ENCODE assay signal across 16 cellular contexts in the genomic region with DNA sequence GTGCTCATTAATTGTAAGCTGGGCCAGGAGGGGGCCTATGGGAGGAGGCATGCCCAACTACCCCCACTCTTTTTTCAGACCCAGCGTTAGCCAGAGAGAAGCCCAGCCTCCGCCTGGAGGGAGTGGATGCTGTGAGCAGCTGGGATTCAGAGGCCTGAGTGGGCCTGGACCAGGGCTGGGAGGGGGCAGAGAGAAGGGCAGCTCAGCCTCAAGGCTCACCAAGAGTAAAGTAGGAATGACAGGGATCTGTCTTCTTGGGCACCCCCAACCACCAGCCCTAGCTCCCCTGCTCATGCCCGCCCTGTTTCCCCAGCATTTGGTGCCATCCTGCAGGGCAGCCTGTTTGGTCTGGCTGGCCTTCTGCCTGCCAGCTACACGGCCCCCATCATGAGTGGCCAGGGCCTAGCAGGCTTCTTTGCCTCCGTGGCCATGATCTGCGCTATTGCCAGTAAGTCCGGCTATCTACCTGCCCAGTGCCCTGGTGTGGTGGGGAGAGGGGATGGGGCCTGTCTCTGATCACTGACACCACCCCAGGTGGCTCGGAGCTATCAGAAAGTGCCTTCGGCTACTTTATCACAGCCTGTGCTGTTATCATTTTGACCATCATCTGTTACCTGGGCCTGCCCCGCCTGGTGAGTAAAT. TPM values are rescaled to one million over a fixed set of nuclear protein-coding genes. Genes with fewer than 3 reads are reported as not detected.
DNase-seq lines count a peak whose midpoint lies in the region; ATAC-seq and TF ChIP-seq lines count a peak whose summit lies in the region.
"Had no signal": no experiment of that assay in that cellular context is flagged by ENCODE, and none has a peak within 500 bp of the region (broad histone marks: within the 10 kb centered on the region; RNA-seq: fewer than 3 reads in every experiment).

No MANE protein-coding gene starts in this region.

- H3K4me1 ChIP-seq in GM23338 (ENCODE audit: insufficient read depth) (peaks cover 24% of the 10 kb centered on the region), esophagus muscularis mucosa (peaks cover 95 to 100% (median 100%) of the 10 kb centered on the region in 4 donors), sigmoid colon (peaks cover 0 to 100% (median 98%) of the 10 kb centered on the region in 4 donors)

- H3K9me3 ChIP-seq in esophagus muscularis mucosa (no peaks in the 10 kb centered on the region), sigmoid colon (no peaks in the 10 kb centered on the region)
- H3K9me3 ChIP-seq: BE2C had no signal

- no peaks in the 10 kb centered on the region for H3K27me3 ChIP-seq in GM23338 (ENCODE audit: insufficient read depth)
- no peaks in the 10 kb centered on the region for H3K27me3 ChIP-seq in esophagus muscularis mucosa
- no peaks in the 10 kb centered on the region for H3K27me3 ChIP-seq in sigmoid colon
- H3K27me3 ChIP-seq: BE2C had no signal

- TF ChIP-seq POLR2A in esophagus muscularis mucosa (IDR thresholded peaks at IDR 0.05; ENCODE audit: low read depth) (no peak), sigmoid colon (IDR thresholded peaks at IDR 0.05) (no peak)

- ATAC-seq in GM23338 = no peak

- 92% methylated on average over 3 of the region's 10 CpGs for WGBS in esophagus muscularis mucosa
- 94 to 97% methylated on average over 10 of the region's 10 CpGs for WGBS in sigmoid colon, 2 donors

- H3K27ac ChIP-seq in GM23338 (ENCODE audit: low read depth) = no peak overlapping the region
- peak overlapping the region; percentile 95 to 98 (median 96) for H3K27ac ChIP-seq in esophagus muscularis mucosa (replicated peaks in 1 of 4)
- H3K27ac ChIP-seq in sigmoid colon = peak overlapping the region; percentile 94 to 98 (median 97)

- peaks cover 70% of the 10 kb centered on the region for H3K36me3 Mint-ChIP-seq in GM23338 (ENCODE audit: low read depth)
- H3K36me3 Mint-ChIP-seq: CD4-positive, alpha-beta memory T cell had no signal

- in situ Hi-C loops in GM13976 (cut with MboI; ENCODE audit: low sequenced_read_pairs, unreplicated experiment) = loop anchor here (5.0 kb wide), 1 partner anchor 58 kb away; no protein-coding TSS in a partner anchor

- peaks cover 16% of the 10 kb centered on the region for H3F3A ChIP-seq in GM23338 (replicated peaks; ENCODE audit: low read depth)

- no peak overlapping the region for H3K4me3 Mint-ChIP-seq in GM23338
- H3K4me3 Mint-ChIP-seq: CD4-positive, alpha-beta memory T cell had no signal

- H2AFZ ChIP-seq in GM23338 = no peak overlapping the region

- intact Hi-C loops in esophagus muscularis mucosa (cut with DNase I) = no loop called here
- intact Hi-C loops in sigmoid colon (cut with DNase I) = loop anchor here (10.0 kb wide), 1 partner anchor 135 kb away; no protein-coding TSS in a partner anchor

- no peak overlapping the region for H3K4me2 ChIP-seq in GM23338

- no peak for TF ChIP-seq CTCF in GM13976 (IDR thresholded peaks at IDR 0.05; ENCODE audit: borderline replicate concordance, control extremely low read depth, extremely low read depth, insufficient read depth, missing control alignments)
- no peak for TF ChIP-seq CTCF in GM23338 (conservative IDR thresholded peaks at IDR 0.05; ENCODE audit: low read depth in 2 of 2)
- TF ChIP-seq CTCF in esophagus muscularis mucosa (IDR thresholded peaks at IDR 0.05) = no peak
- no peak for TF ChIP-seq CTCF in sigmoid colon (IDR thresholded peaks at IDR 0.05)

- peaks cover 4% of the 10 kb centered on the region; the same call in 1 of the 2 replicates for H3K36me3 ChIP-seq in GM23338 (ENCODE audit: insufficient read depth)
- H3K36me3 ChIP-seq in esophagus muscularis mucosa = peaks cover 10 to 58% (median 38%) of the 10 kb centered on the region in 4 donors
- H3K36me3 ChIP-seq in sigmoid colon = peaks cover 24 to 42% (median 35%) of the 10 kb centered on the region in 4 donors

- 0 out of 2 replicates have a peak overlapping the region, but pooled peaks have one; percentile 62 for H3K27ac Mint-ChIP-seq in GM23338
- H3K27ac Mint-ChIP-seq: CD4-positive, alpha-beta memory T cell had no signal

- no peaks in the 10 kb centered on the region for H3K9me2 ChIP-seq in GM23338 (ENCODE audit: insufficient read depth)

- no peak for TF ChIP-seq EP300 in esophagus muscularis mucosa (IDR thresholded peaks at IDR 0.05)
- no peak for TF ChIP-seq EP300 in sigmoid colon (IDR thresholded peaks at IDR 0.05)

- H3K4me3 ChIP-seq in GM23338 (no peak overlapping the region), esophagus muscularis mucosa (no peak overlapping the region), sigmoid colon (no peak overlapping the region)

- peaks cover 32% of the 10 kb centered on the region for H4K20me1 ChIP-seq in GM23338 (replicated peaks; ENCODE audit: insufficient read depth)

- H3K9me3 Mint-ChIP-seq in GM23338 = no peaks in the 10 kb centered on the region; the same call in 2 of the 3 replicates
- H3K9me3 Mint-ChIP-seq: CD4-positive, alpha-beta memory T cell had no signal

- H3K79me2 ChIP-seq in GM23338 (replicated peaks; ENCODE audit: insufficient read depth) = peaks cover 30% of the 10 kb centered on the region

- peak; percentile 5 for DNase-seq in GM13976 (ENCODE audit: low spot score)
- no peak for DNase-seq in GM23338 (ENCODE audit: low spot score)
- DNase-seq in esophagus muscularis mucosa (ENCODE audit: extremely low spot score) = no peak
- DNase-seq in sigmoid colon = no peak
- no peak for DNase-seq in NCI-H2227 treated with DMSO at 0.1 percent for 48 hours (lab: John Stamatoyannopoulos, UW)
- no peak for DNase-seq in DMS153 (lab: John Stamatoyannopoulos, UW)
- no peak for DNase-seq in germinal center (ENCODE audit: low spot score)
- DNase-seq: BE2C; CD4-positive, alpha-beta memory T cell; GF-D8; NCI-H146; NCI-H345; NCI-H526 treated with DMSO at 0.1 percent for 48 hours; NK-92 treated with Interleukin-12 subunit alpha and Interleukin-12 subunit beta, amount 100 ng/mL, for 24 hours had no signal

- H3K27me3 Mint-ChIP-seq in GM23338 (ENCODE audit: insufficient read depth, low read depth, poor library complexity) = peaks cover 24% of the 10 kb centered on the region
- H3K27me3 Mint-ChIP-seq: CD4-positive, alpha-beta memory T cell had no signal

- H3K4me1 Mint-ChIP-seq in GM23338 = peaks cover 56% of the 10 kb centered on the region
- H3K4me1 Mint-ChIP-seq: CD4-positive, alpha-beta memory T cell had no signal

RNA-seq across cellular contexts. Expression of gene SLC29A1, which starts 6.8 kb away (rescaled TPM):
- 149 and 169 TPM in 2 replicates for total RNA-seq in GM23338 (2014; rRNA removed; shearing (Covaris generic))
- polyA plus RNA-seq in GM23338 (2016; fragmentation: Nextera tagmentation; extraction: Ambion mirVana) = 67.6 and 73.1 TPM in 2 replicates
- 100 to 1,000 TPM in 3 of 4 donors, 10 to 100 TPM in 1; 68.9 to 159 (median 138) TPM for total RNA-seq in esophagus muscularis mucosa
- 100 to 1,000 TPM; 147 to 195 (median 180) TPM for total RNA-seq in sigmoid colon
- 10 to 100 TPM in 2 of 3 donors, 1 to 10 TPM in 1; 4.2 to 24.8 (median 10.8) TPM for polyA plus RNA-seq in sigmoid colon

RNA-seq across cellular contexts. Expression of gene MYMX, which starts 13.4 kb away (rescaled TPM):
- total RNA-seq in GM23338 (2014; rRNA removed; shearing (Covaris generic)) = 2.8 TPM in 2 replicates
- 5.2 and 7.1 TPM in 2 replicates for polyA plus RNA-seq in GM23338 (2016; fragmentation: Nextera tagmentation; extraction: Ambion mirVana)
- not detected for total RNA-seq in esophagus muscularis mucosa
- total RNA-seq in sigmoid colon = not detected
- polyA plus RNA-seq in sigmoid colon = under 1 TPM in 1 of 3 donors, not detected in 2; 0.28 TPM
- total RNA-seq: CD4-positive, alpha-beta memory T cell; H4 had no signal
- polyA plus RNA-seq: AG04450; CD4-positive, alpha-beta memory T cell had no signal

RNA-seq across cellular contexts. Expression of gene HSP90AB1, which starts 16.7 kb away (rescaled TPM):
- 2,361 and 2,444 TPM in 2 replicates for total RNA-seq in GM23338 (2014; rRNA removed; shearing (Covaris generic))
- polyA plus RNA-seq in GM23338 (2016; fragmentation: Nextera tagmentation; extraction: Ambion mirVana) = 1,345 and 1,425 TPM in 2 replicates
- 100 to 1,000 TPM; 356 to 729 (median 499) TPM for total RNA-seq in esophagus muscularis mucosa
- total RNA-seq in sigmoid colon = 100 to 1,000 TPM; 442 to 569 (median 518) TPM
- polyA plus RNA-seq in sigmoid colon = 100 to 1,000 TPM; 182 to 484 (median 320) TPM

RNA-seq across cellular contexts. Expression of gene SLC35B2, which starts 27.2 kb away (rescaled TPM):
- total RNA-seq in GM23338 (2014; rRNA removed; shearing (Covaris generic)) = 30.5 and 30.9 TPM in 2 replicates
- polyA plus RNA-seq in GM23338 (2016; fragmentation: Nextera tagmentation; extraction: Ambion mirVana) = 14.0 and 14.7 TPM in 2 replicates
- 10 to 100 TPM; 22.8 to 37.9 (median 32.6) TPM for total RNA-seq in esophagus muscularis mucosa
- 10 to 100 TPM; 25.3 to 28.8 (median 27.2) TPM for total RNA-seq in sigmoid colon
- polyA plus RNA-seq in sigmoid colon = 10 to 100 TPM in 1 of 3 donors, 1 to 10 TPM in 2; 7.2 to 36.9 (median 7.9) TPM

RNA-seq across cellular contexts. Expression of gene NFKBIE, which starts 35.2 kb away (rescaled TPM):
- 19.8 and 25.9 TPM in 2 replicates for total RNA-seq in GM23338 (2014; rRNA removed; shearing (Covaris generic))
- polyA plus RNA-seq in GM23338 (2016; fragmentation: Nextera tagmentation; extraction: Ambion mirVana) (12.8 and 14.6 TPM in 2 replicates), sigmoid colon (10 to 100 TPM in 2 of 3 donors, 1 to 10 TPM in 1; 8.4 to 16.2 (median 13.4) TPM)
- total RNA-seq in esophagus muscularis mucosa (10 to 100 TPM in 1 of 4 donors, 1 to 10 TPM in 3; 7.0 to 10.4 (median 8.5) TPM), sigmoid colon (10 to 100 TPM in 1 of 4 donors, 1 to 10 TPM in 3; 4.7 to 13.6 (median 8.4) TPM)
